ENCODE assay signal across 23 cellular contexts in the genomic region with DNA sequence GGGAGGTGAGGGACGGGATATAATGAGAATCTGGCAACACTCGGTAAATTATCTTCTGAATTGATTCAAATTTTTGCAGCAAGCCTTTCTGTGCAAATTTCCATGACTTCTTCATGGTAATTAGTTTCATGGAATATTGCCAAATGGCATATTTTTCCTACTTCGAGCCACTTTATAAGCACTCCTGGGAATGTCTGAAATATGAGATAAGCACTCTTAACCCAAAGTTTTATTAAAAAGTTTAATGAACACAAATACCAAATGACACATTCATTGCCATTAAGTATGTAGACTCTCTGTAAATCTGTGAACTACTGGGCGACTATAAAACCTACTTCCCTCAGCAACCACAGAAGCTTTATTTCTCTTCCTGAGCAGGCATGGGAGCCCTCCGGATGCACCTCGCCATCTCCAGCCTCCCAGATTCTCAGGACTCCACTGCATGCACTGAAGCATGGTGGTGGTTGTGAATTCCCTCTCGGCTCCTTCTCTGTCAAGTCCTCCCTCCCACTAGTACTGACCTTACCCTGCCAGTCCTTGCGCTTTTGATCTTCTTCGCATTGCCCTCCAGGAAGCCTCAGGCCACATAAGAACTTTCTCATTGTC.
DNase-seq lines count a peak whose midpoint lies in the region; FAIRE-seq lines count a peak whose summit lies in the region.
"Had no signal": no experiment of that assay in that cellular context is flagged by ENCODE, and none has a peak within 500 bp of the region (broad histone marks: within the 10 kb centered on the region; RNA-seq: fewer than 3 reads in every experiment).

No MANE protein-coding gene starts in this region.

- H3K4me3 ChIP-seq in SJCRH30 (peak overlapping the region; percentile 27), small intestine (ENCODE audit: low read depth in 1 of 2, low read length in 2 of 2) (no peak overlapping the region)
- no peak overlapping the region for H3K4me3 ChIP-seq in effector memory CD4-positive, alpha-beta T cell (ENCODE audit: insufficient read depth, low read depth, low read length, poor library complexity, severe bottlenecking)
- H3K4me3 ChIP-seq: BLaER1 treated with 17β-estradiol and CSF1 and Interleukin-3, amounts not matched to agents 10 nM and 100 nM; breast epithelium had no signal

- FAIRE-seq in endometrium (lab: Jason Lieb, UNC) (peak; percentile 18), small intestine (lab: Jason Lieb, UNC) (no peak)
- FAIRE-seq: urothelium cell line had no signal

- no peaks in the 10 kb centered on the region for H3K27me3 ChIP-seq in SJCRH30
- H3K27me3 ChIP-seq in effector memory CD4-positive, alpha-beta T cell (replicated peaks; ENCODE audit: control insufficient read depth, insufficient read depth, low read length, poor library complexity, severe bottlenecking), result no peaks in the 10 kb centered on the region
- H3K27me3 ChIP-seq in small intestine (ENCODE audit: control insufficient read depth in 2 of 2, insufficient read depth in 2 of 2, low read length in 2 of 2), result no peaks in the 10 kb centered on the region
- H3K27me3 ChIP-seq: BLaER1 treated with 17β-estradiol and CSF1 and Interleukin-3, amounts not matched to agents 10 nM and 100 nM; breast epithelium; neutrophil had no signal

- H3K4me1 ChIP-seq in SJCRH30, result peaks cover 32% of the 10 kb centered on the region
- H3K4me1 ChIP-seq in effector memory CD4-positive, alpha-beta T cell (ENCODE audit: control insufficient read depth, insufficient read depth, low read length, poor library complexity, severe bottlenecking), result no peaks in the 10 kb centered on the region
- no peaks in the 10 kb centered on the region for H3K4me1 ChIP-seq in small intestine (ENCODE audit: control insufficient read depth in 2 of 2, insufficient read depth in 1 of 2, low read depth in 1 of 2, low read length in 1 of 2)
- H3K4me1 ChIP-seq: breast epithelium had no signal

- 71 to 87% (median 78%) methylated on average over 9 of the region's 9 CpGs for whole genome bisulfite sequencing in small intestine, 3 donors

- peak; percentile 3 for DNase-seq in NCI-H1105 treated with DMSO at 0.1 percent for 48 hours (lab: John Stamatoyannopoulos, UW)
- no peak for DNase-seq in NCI-H1105 (lab: John Stamatoyannopoulos, UW)
- peak; percentile 2 for DNase-seq in Daoy (ENCODE audit: low read depth)
- DNase-seq in SJCRH30, result peak; percentile 66 to 75
- no peak for DNase-seq in effector memory CD4-positive, alpha-beta T cell
- no peak for DNase-seq in small intestine
- DNase-seq in SIG-M5 treated with dmso at 0.1 percent for 504 hours (lab: John Stamatoyannopoulos, UW; ENCODE audit: unreplicated experiment), result no peak
- DNase-seq: activated CD4-positive, alpha-beta T cell treated with anti-CD3 and anti-CD28 coated beads, Interleukin-2, amount 50 U/mL, for 48 hours; activated gamma-delta T cell; dermis blood vessel endothelial cell; DMS53; erythroblast; left colon; midbrain; NCI-H1694 treated with DMSO at 0.1 percent for 48 hours; NCI-H446; right cardiac atrium; Right ventricle myocardium superior had no signal

- H3K9me3 ChIP-seq in SJCRH30 (replicated peaks), result no peaks in the 10 kb centered on the region
- H3K9me3 ChIP-seq in effector memory CD4-positive, alpha-beta T cell (ENCODE audit: control insufficient read depth, low read length), result no peaks in the 10 kb centered on the region
- no peaks in the 10 kb centered on the region for H3K9me3 ChIP-seq in small intestine (ENCODE audit: control insufficient read depth, low read depth)
- H3K9me3 ChIP-seq: breast epithelium, neutrophil had no signal

- no peaks in the 10 kb centered on the region for H3K36me3 ChIP-seq in SJCRH30
- H3K36me3 ChIP-seq in effector memory CD4-positive, alpha-beta T cell (ENCODE audit: control insufficient read depth, insufficient read depth, low read length), result no peaks in the 10 kb centered on the region
- H3K36me3 ChIP-seq in small intestine (ENCODE audit: control insufficient read depth in 2 of 2, insufficient read depth in 2 of 2, low read length in 2 of 2), result no peaks in the 10 kb centered on the region
- H3K36me3 ChIP-seq: BLaER1 treated with 17β-estradiol and CSF1 and Interleukin-3, amounts not matched to agents 10 nM and 100 nM; breast epithelium; neutrophil had no signal

- H3K27ac ChIP-seq in SJCRH30 (peak overlapping the region; percentile 87), small intestine (ENCODE audit: low read depth in 1 of 2, low read length in 1 of 2) (no peak overlapping the region)
- no peak overlapping the region for H3K27ac ChIP-seq in effector memory CD4-positive, alpha-beta T cell (ENCODE audit: insufficient read depth, low read length, poor library complexity, severe bottlenecking)
- H3K27ac ChIP-seq: BLaER1 treated with 17β-estradiol and CSF1 and Interleukin-3, amounts not matched to agents 10 nM and 100 nM; breast epithelium; neutrophil had no signal

Comparison
In these comparisons a context has a peak if more than half of its experiments do, and no peak if none do; other contexts are left out.
1. DNase-seq: peak in NCI-H1105 treated with DMSO at 0.1 percent for 48 hours (single experiment), Daoy (single experiment) and SJCRH30 (2 of 2); none in NCI-H1105 (single experiment), effector memory CD4-positive, alpha-beta T cell (0 of 3), small intestine (single experiment) and SIG-M5 treated with dmso at 0.1 percent for 504 hours (single experiment).